ENCODE assay signal across 9 cellular contexts in genomic region chr2:240799183-240799740, GRCh38. TPM values are rescaled to one million over a fixed set of nuclear protein-coding genes. Genes with fewer than 3 reads are reported as not detected.
"Had no signal": no experiment of that assay in that cellular context is flagged by ENCODE, and none has a peak within 500 bp of the region (broad histone marks: within the 10 kb centered on the region; RNA-seq: fewer than 3 reads in every experiment).

No MANE protein-coding gene starts in this region.

- H3K4me3 Mint-ChIP-seq: activated CD4-positive, alpha-beta memory T cell treated with anti-CD3 and anti-CD28 coated beads, Interleukin-2, amount 10 ng/mL, durations not matched to agents 7 days and 5 days; activated naive CD4-positive, alpha-beta T cell treated with anti-CD3 and anti-CD28 coated beads for 36 hours; naive thymus-derived CD8-positive, alpha-beta T cell; T-helper 1 cell treated with Interleukin-12 subunit alpha and Interleukin-12 subunit beta and Interleukin-4 antibody, amounts not matched to agents 30 μg/mL and 1 μg/mL, for 36 hours had no signal

- DNase-seq: activated CD4-positive, alpha-beta memory T cell treated with anti-CD3 and anti-CD28 coated beads, Interleukin-2, amount 10 ng/mL, durations not matched to agents 7 days and 5 days; activated naive CD4-positive, alpha-beta T cell treated with anti-CD3 and anti-CD28 coated beads for 36 hours; naive thymus-derived CD8-positive, alpha-beta T cell; stomach had no signal

- H3K36me3 ChIP-seq: stomach had no signal

- H3K4me3 ChIP-seq: mucosa of descending colon, stomach had no signal

- H3K4me1 ChIP-seq: stomach had no signal

- ATAC-seq: left colon; mucosa of descending colon; naive thymus-derived CD8-positive, alpha-beta T cell; SK-N-SH treated with all-trans-retinoic acid at 6 μM for 48 hours had no signal

- H3K4me1 Mint-ChIP-seq: activated CD4-positive, alpha-beta memory T cell treated with anti-CD3 and anti-CD28 coated beads, Interleukin-2, amount 10 ng/mL, durations not matched to agents 7 days and 5 days had no signal

- H3K9me3 ChIP-seq: mucosa of descending colon, stomach had no signal

- H3K36me3 Mint-ChIP-seq: naive thymus-derived CD8-positive, alpha-beta T cell had no signal

- H3K27ac Mint-ChIP-seq: activated CD4-positive, alpha-beta memory T cell treated with anti-CD3 and anti-CD28 coated beads, Interleukin-2, amount 10 ng/mL, durations not matched to agents 7 days and 5 days; activated naive CD4-positive, alpha-beta T cell treated with anti-CD3 and anti-CD28 coated beads for 36 hours; naive thymus-derived CD8-positive, alpha-beta T cell; T-helper 1 cell treated with Interleukin-12 subunit alpha and Interleukin-12 subunit beta and Interleukin-4 antibody, amounts not matched to agents 30 μg/mL and 1 μg/mL, for 36 hours had no signal

- H3K9me3 Mint-ChIP-seq: activated CD4-positive, alpha-beta memory T cell treated with anti-CD3 and anti-CD28 coated beads, Interleukin-2, amount 10 ng/mL, durations not matched to agents 7 days and 5 days; activated naive CD4-positive, alpha-beta T cell treated with anti-CD3 and anti-CD28 coated beads for 36 hours; T-helper 1 cell treated with Interleukin-12 subunit alpha and Interleukin-12 subunit beta and Interleukin-4 antibody, amounts not matched to agents 30 μg/mL and 1 μg/mL, for 36 hours had no signal

- H3K27ac ChIP-seq: stomach had no signal

RNA-seq across cellular contexts. Expression of gene KIF1A, which starts 20.8 kb away (rescaled TPM):
- total RNA-seq: dermis blood vessel endothelial cell; naive thymus-derived CD8-positive, alpha-beta T cell had no signal
